Comparison of ENCODE assay signal across 8 cellular contexts in the genomic region with DNA sequence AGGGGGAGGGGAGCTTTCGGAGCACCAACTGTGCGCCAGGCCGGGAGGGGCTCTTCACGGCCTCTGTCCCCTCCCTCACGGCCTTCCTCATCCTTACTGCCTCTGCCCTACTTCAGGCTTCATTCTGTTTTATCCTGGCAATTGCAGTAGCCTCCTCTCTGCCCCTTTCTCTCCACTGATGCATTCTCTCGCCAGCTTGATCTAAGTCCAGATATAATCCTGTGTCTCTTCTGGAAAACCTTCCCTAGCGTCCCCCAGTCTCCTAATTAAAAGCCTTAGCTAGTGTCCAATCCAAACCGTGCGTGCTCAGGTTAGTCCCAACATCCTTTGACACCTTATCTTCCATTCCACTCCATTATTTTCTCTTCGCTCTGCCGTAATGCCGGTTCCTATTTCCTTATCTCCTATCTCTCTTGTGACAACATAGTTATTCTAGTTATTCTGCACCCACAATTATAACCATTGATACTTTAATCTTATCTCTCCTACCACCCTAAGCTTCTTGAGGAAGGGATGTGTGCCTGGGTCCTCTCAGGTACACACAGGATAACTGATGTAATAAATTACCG. TPM values are rescaled to one million over a fixed set of nuclear protein-coding genes. Genes with fewer than 3 reads are reported as not detected.
A peak's percentile ranks its signal among the peaks of the same experiment; 100 is the strongest.
DNase-seq lines count a peak whose midpoint lies in the region; ATAC-seq and TF ChIP-seq lines count a peak whose summit lies in the region.

No MANE protein-coding gene starts in this region.

- ATAC-seq in GM18907 (IDR thresholded peaks at IDR 0.05; ENCODE audit: unreplicated experiment) (no peak), HG03354 (IDR thresholded peaks at IDR 0.05; ENCODE audit: poor library complexity, severe bottlenecking, unreplicated experiment) (no peak)

- DNase-seq in NCI-H748 (lab: John Stamatoyannopoulos, UW; ENCODE audit: unreplicated experiment) (peak; percentile 30), NCI-H748 treated with DMSO at 0.1 percent for 48 hours (lab: John Stamatoyannopoulos, UW) (no peak), epithelial cell of esophagus (ENCODE audit: low read depth) (no peak), prostate gland (ENCODE audit: low spot score) (no peak), epidermal melanocyte (ENCODE audit: insufficient read length, low spot score) (no peak)

- 8% methylated on average over 13 of the region's 13 CpGs for WGBS in prostate gland

- no peaks in the 10 kb centered on the region for H3K36me3 ChIP-seq in prostate gland

- peak overlapping the region; percentile 67 for H3K4me3 ChIP-seq in epithelial cell of esophagus (ENCODE audit: low read length)
- peak overlapping the region; percentile 77 to 81 for H3K4me3 ChIP-seq in prostate gland

- H3K27ac ChIP-seq in prostate gland, result peak overlapping the region; percentile 72 to 74

- TF ChIP-seq CTCF in epithelial cell of esophagus (IDR thresholded peaks at IDR 0.05; ENCODE audit: insufficient read depth, low read depth, low read length, missing control alignments) (no peak), prostate gland (IDR thresholded peaks at IDR 0.05) (no peak)

- intact Hi-C loops in prostate gland (cut with DNase I), result loop anchor here (2.0 kb wide), 1 partner anchor 17 kb away; no protein-coding TSS in a partner anchor

- no peak for TF ChIP-seq POLR2A in prostate gland (IDR thresholded peaks at IDR 0.05)

- no peaks in the 10 kb centered on the region for H3K27me3 ChIP-seq in prostate gland (replicated peaks; ENCODE audit: insufficient read depth)

- H3K9me3 ChIP-seq in prostate gland, result no peaks in the 10 kb centered on the region

- peaks cover 8% of the 10 kb centered on the region for H3K4me1 ChIP-seq in prostate gland (replicated peaks)

TF ChIP-seq in PFSK-1, 5 proteins besides CTCF, POLR2A, EP300 and RAD21:
- no peak for TF ChIP-seq REST (IDR thresholded peaks at IDR 0.05; ENCODE audit: insufficient read depth in 1 of 2, low read depth in 2 of 2, low read length in 2 of 2)
- TF ChIP-seq POLR2AphosphoS5 (IDR thresholded peaks at IDR 0.05; ENCODE audit: low read depth, low read length), result 0 out of 2 replicates have a peak, but pooled peaks have one; percentile 23

RNA-seq across cellular contexts. Expression of gene ZNF48, which starts 0.9 kb away (rescaled TPM):
- 11.6 TPM for polyA plus RNA-seq in PFSK-1 (2012; ENCODE audit: insufficient read length, low read depth)
- 10 to 100 TPM; 11.9 to 12.2 TPM for total RNA-seq in prostate gland

RNA-seq across cellular contexts. Expression of gene ZNF771, which starts 11.3 kb away (rescaled TPM):
- 25.5 TPM for polyA plus RNA-seq in PFSK-1 (2012; ENCODE audit: insufficient read length, low read depth)
- 10 to 100 TPM; 32.3 to 36.3 TPM for total RNA-seq in prostate gland

RNA-seq across cellular contexts. Expression of gene SEPTIN1, which starts 13.7 kb away (rescaled TPM):
- polyA plus RNA-seq in PFSK-1 (2012; ENCODE audit: insufficient read length, low read depth), result 2.9 TPM
- total RNA-seq in prostate gland, result 1 to 10 TPM; 3.0 to 4.2 TPM

RNA-seq across cellular contexts. Expression of gene MYL11, which starts 21.5 kb away (rescaled TPM):
- polyA plus RNA-seq in PFSK-1 (2012; ENCODE audit: insufficient read length, low read depth), result 1.5 TPM
- total RNA-seq in prostate gland, result 10 to 100 TPM in 1 of 2 donors, 1 to 10 TPM in 1; 3.5 to 23.5 TPM

RNA-seq across cellular contexts. Expression of gene TBC1D10B, which starts 25.8 kb away (rescaled TPM):
- 40.1 TPM for polyA plus RNA-seq in PFSK-1 (2012; ENCODE audit: insufficient read length, low read depth)
- total RNA-seq in prostate gland, result 10 to 100 TPM; 40.3 to 59.4 TPM
